In genomic region chr2:5022708-5023635, GRCh38 we compare ENCODE assay signal across 7 cellular contexts.
A peak's percentile ranks its signal among the peaks of the same experiment; 100 is the strongest.
DNase-seq lines count a peak whose midpoint lies in the region; FAIRE-seq and TF ChIP-seq lines count a peak whose summit lies in the region.
"Not testable (repeated sequence)": the region's sequence is repeated elsewhere in the genome, so short reads cannot be mapped to it uniquely, and the experiment has no call there.

No MANE protein-coding gene starts in this region.

- not testable (repeated sequence) for H3K4me1 Mint-ChIP-seq in activated T-cell treated with anti-CD3 and anti-CD28 coated beads, Interleukin-2, amount 50 U/mL, for 24 hours (ENCODE audit: low read depth); nephron
- H3K4me1 Mint-ChIP-seq in glutamatergic neuron (ENCODE audit: low read depth, unreplicated experiment): peaks cover 45% of the 10 kb centered on the region

- not testable (repeated sequence) for H3K27me3 Mint-ChIP-seq in activated T-cell treated with anti-CD3 and anti-CD28 coated beads, Interleukin-2, amount 50 U/mL, for 24 hours
- H3K27me3 Mint-ChIP-seq in glutamatergic neuron (ENCODE audit: unreplicated experiment) (peaks cover 30% of the 10 kb centered on the region), nephron (ENCODE audit: low read depth) (peaks cover 18% of the 10 kb centered on the region)

- not testable (repeated sequence) for H3K9ac ChIP-seq in HUES48 (ENCODE audit: low read depth, low read length)

- H3K4me1 ChIP-seq in HUES48 (ENCODE audit: control insufficient read depth, insufficient read depth, low read length); small intestine (ENCODE audit: control insufficient read depth in 2 of 2, insufficient read depth in 1 of 2, low read depth in 1 of 2, low read length in 1 of 2): not testable (repeated sequence)

- not testable (repeated sequence) for H3K27ac ChIP-seq in HUES48 (ENCODE audit: low read depth, low read length); small intestine (ENCODE audit: low read depth in 1 of 2, low read length in 1 of 2)

- peaks cover 28% of the 10 kb centered on the region for H3K9me3 Mint-ChIP-seq in activated T-cell treated with anti-CD3 and anti-CD28 coated beads, Interleukin-2, amount 50 U/mL, for 24 hours
- H3K9me3 Mint-ChIP-seq in glutamatergic neuron (ENCODE audit: unreplicated experiment) (peaks cover 32% of the 10 kb centered on the region), nephron (peaks cover 21% of the 10 kb centered on the region)

- peak overlapping the region; percentile 5 for H3K27ac Mint-ChIP-seq in activated T-cell treated with anti-CD3 and anti-CD28 coated beads, Interleukin-2, amount 50 U/mL, for 24 hours
- peak overlapping the region; percentile 83 for H3K27ac Mint-ChIP-seq in glutamatergic neuron (ENCODE audit: unreplicated experiment)
- peak overlapping the region in 1 of 3 experiments; percentile 10 for H3K27ac Mint-ChIP-seq in nephron

- not testable (repeated sequence) for H3K27me3 ChIP-seq in HUES48 (ENCODE audit: control insufficient read depth, insufficient read depth, low read length); small intestine (ENCODE audit: control insufficient read depth in 2 of 2, insufficient read depth in 2 of 2, low read length in 2 of 2)

- peaks cover 18% of the 10 kb centered on the region for H3K9me3 ChIP-seq in HUES48 (ENCODE audit: control insufficient read depth, insufficient read depth, low read length)
- H3K9me3 ChIP-seq in small intestine (ENCODE audit: control insufficient read depth, low read depth): not testable (repeated sequence)

- DNase-seq in D721Med (ENCODE audit: insufficient read length, low spot score); activated T-cell treated with anti-CD3 and anti-CD28 coated beads, Interleukin-2, amount 50 U/mL, for 24 hours; glutamatergic neuron; small intestine: not testable (repeated sequence)

- not testable (repeated sequence) for H3K36me3 Mint-ChIP-seq in activated T-cell treated with anti-CD3 and anti-CD28 coated beads, Interleukin-2, amount 50 U/mL, for 24 hours (ENCODE audit: low read depth)
- H3K36me3 Mint-ChIP-seq in glutamatergic neuron (ENCODE audit: unreplicated experiment) (peaks cover 16% of the 10 kb centered on the region), nephron (ENCODE audit: low read depth) (peaks cover 16% of the 10 kb centered on the region)

- H3K4me3 Mint-ChIP-seq in activated T-cell treated with anti-CD3 and anti-CD28 coated beads, Interleukin-2, amount 50 U/mL, for 24 hours: not testable (repeated sequence)
- H3K4me3 Mint-ChIP-seq in glutamatergic neuron (ENCODE audit: unreplicated experiment) (peak overlapping the region; percentile 78), nephron (peak overlapping the region in 2 of 3 experiments; percentile 37)

- TF ChIP-seq CTCF in D721Med (IDR thresholded peaks at IDR 0.05; ENCODE audit: insufficient read depth, missing control alignments); glutamatergic neuron (IDR thresholded peaks at IDR 0.05; ENCODE audit: partially characterized antibody, unreplicated experiment); nephron (IDR thresholded peaks at IDR 0.05; ENCODE audit: unreplicated experiment in 3 of 3): not testable (repeated sequence)

- peak overlapping the region; percentile 31; the same call in 1 of the 2 replicates for H3K4me3 ChIP-seq in HUES48 (ENCODE audit: low read depth, low read length)
- not testable (repeated sequence) for H3K4me3 ChIP-seq in small intestine (ENCODE audit: low read depth in 1 of 2, low read length in 2 of 2)

- FAIRE-seq in D721Med (lab: Jason Lieb, UNC) (peak; percentile 21), colon (lab: Jason Lieb, UNC) (peak; percentile 38), small intestine (lab: Jason Lieb, UNC) (peak; percentile 89)

- not testable (repeated sequence) for H3K36me3 ChIP-seq in HUES48 (ENCODE audit: control insufficient read depth, insufficient read depth, low read length); small intestine (ENCODE audit: control insufficient read depth in 2 of 2, insufficient read depth in 2 of 2, low read length in 2 of 2)
